ENCODE assay signal across 29 cellular contexts in genomic region chr7:123125231-123125630, GRCh38.
"Had no signal": no experiment of that assay in that cellular context is flagged by ENCODE, and none has a peak within 500 bp of the region (broad histone marks: within the 10 kb centered on the region; RNA-seq: fewer than 3 reads in every experiment).

No MANE protein-coding gene starts in this region.

- H3K4me1 Mint-ChIP-seq: naive thymus-derived CD8-positive, alpha-beta T cell; nephron progenitor cell; neural crest cell; stimulated activated effector memory CD8-positive, alpha-beta T cell treated with anti-CD3 and anti-CD28 coated beads, Interleukin-12 subunit alpha, Interleukin-12 subunit beta, amount 100 ng/mL, for 72 hours; stimulated activated naive B cell treated with anti-CD40 and anti-IgM and Interleukin-4, amounts not matched to agents 10 μg/mL and 1 μg/mL and 100 μg/mL, for 72 hours had no signal

- H2AFZ ChIP-seq: parathyroid adenoma had no signal

- H3K27ac Mint-ChIP-seq: naive thymus-derived CD8-positive, alpha-beta T cell; natural killer cell treated with Interleukin-12 subunit alpha and Interleukin-12 subunit beta and Interleukin-15 and Interleukin-18, amount 100 ng/mL, for 72 hours; nephron progenitor cell; progenitor cell of endocrine pancreas; stimulated activated effector memory CD8-positive, alpha-beta T cell treated with anti-CD3 and anti-CD28 coated beads, Interleukin-12 subunit alpha, Interleukin-12 subunit beta, amount 100 ng/mL, for 72 hours; stimulated activated naive B cell treated with anti-CD40 and anti-IgM and Interleukin-4, amounts not matched to agents 10 μg/mL and 1 μg/mL and 100 μg/mL, for 72 hours; stimulated activated naive CD8-positive, alpha-beta T cell treated with anti-CD3 and anti-CD28 coated beads, Interleukin-15, Interleukin-2, amounts not matched to agents 100 ng/mL and 50 ng/mL, for 24 hours; type B pancreatic cell had no signal

- H3K27me3 Mint-ChIP-seq: naive thymus-derived CD8-positive, alpha-beta T cell; natural killer cell treated with Interleukin-12 subunit alpha and Interleukin-12 subunit beta and Interleukin-15 and Interleukin-18, amount 100 ng/mL, for 72 hours; progenitor cell of endocrine pancreas; stimulated activated naive B cell treated with anti-CD40 and anti-IgM and Interleukin-4, amounts not matched to agents 10 μg/mL and 1 μg/mL and 100 μg/mL, for 72 hours; stimulated activated naive CD8-positive, alpha-beta T cell treated with anti-CD3 and anti-CD28 coated beads, Interleukin-15, Interleukin-2, amounts not matched to agents 100 ng/mL and 50 ng/mL, for 24 hours had no signal

- H3K79me2 ChIP-seq: parathyroid adenoma had no signal

- H3K36me3 Mint-ChIP-seq: naive thymus-derived CD8-positive, alpha-beta T cell; stimulated activated effector memory CD8-positive, alpha-beta T cell treated with anti-CD3 and anti-CD28 coated beads, Interleukin-12 subunit alpha, Interleukin-12 subunit beta, amount 100 ng/mL, for 72 hours; stimulated activated naive B cell treated with anti-CD40 and anti-IgM and Interleukin-4, amounts not matched to agents 10 μg/mL and 1 μg/mL and 100 μg/mL, for 72 hours; type B pancreatic cell had no signal

- H3K4me3 ChIP-seq: ovary, psoas muscle, right lobe of liver, sigmoid colon, stomach, thoracic aorta, thyroid gland, tibial nerve, upper lobe of right lung, uterus had no signal

- DNase-seq: naive thymus-derived CD8-positive, alpha-beta T cell; nephron progenitor cell; occipital lobe; ovary; posterior cingulate gyrus; psoas muscle; right cardiac atrium; right lobe of liver; sigmoid colon; small intestine; stimulated activated CD4-positive, alpha-beta T cell treated with anti-CD3 and anti-CD28 coated beads, Interleukin-15, amount 100 ng/mL, for 24 hours; stimulated activated CD4-positive, alpha-beta T cell treated with anti-CD3 and anti-CD28 coated beads, Interleukin-2, amount 100 ng/mL, for 24 hours; stimulated activated CD4-positive, alpha-beta T cell treated with anti-CD3 and anti-CD28 coated beads, Interleukin-2, amount 100 ng/mL, for 48 hours; stimulated activated CD4-positive, alpha-beta T cell treated with anti-CD3 and anti-CD28 coated beads, Interleukin-4, amount 100 ng/mL, for 24 hours; stimulated activated naive B cell treated with anti-CD40 and anti-IgM and Interleukin-4, amounts not matched to agents 10 μg/mL and 1 μg/mL and 100 μg/mL, for 72 hours; stimulated activated naive CD4-positive, alpha-beta T cell treated with Interleukin-2 at 50 U/mL for 16 hours; stomach; thyroid gland; upper lobe of right lung; uterus had no signal

- H3K9ac ChIP-seq: parathyroid adenoma had no signal

- H3K4me1 ChIP-seq: parathyroid adenoma, psoas muscle, right lobe of liver, sigmoid colon, stomach, thyroid gland, tibial nerve, upper lobe of right lung, uterus had no signal

- H3K27me3 ChIP-seq: ovary, right lobe of liver, sigmoid colon, stomach, thyroid gland, tibial nerve, upper lobe of right lung, uterus had no signal

- H3K27ac ChIP-seq: ovary, parathyroid adenoma, psoas muscle, right lobe of liver, sigmoid colon, stomach, thoracic aorta, thyroid gland, tibial nerve, upper lobe of right lung, uterus had no signal

- H3K9me3 ChIP-seq: ovary, psoas muscle, right lobe of liver, sigmoid colon, stomach, thoracic aorta, thyroid gland, tibial nerve, upper lobe of right lung, uterus had no signal

- H3K9me3 Mint-ChIP-seq: nephron progenitor cell; neural crest cell; stimulated activated naive CD8-positive, alpha-beta T cell treated with anti-CD3 and anti-CD28 coated beads, Interleukin-15, Interleukin-2, amounts not matched to agents 100 ng/mL and 50 ng/mL, for 24 hours; type B pancreatic cell had no signal

- H3K36me3 ChIP-seq: ovary, right lobe of liver, sigmoid colon, stomach, thoracic aorta, thyroid gland, tibial nerve, upper lobe of right lung, uterus had no signal

- H3K4me3 Mint-ChIP-seq: naive thymus-derived CD8-positive, alpha-beta T cell; natural killer cell treated with Interleukin-12 subunit alpha and Interleukin-12 subunit beta and Interleukin-15 and Interleukin-18, amount 100 ng/mL, for 72 hours; nephron progenitor cell; neural crest cell; stimulated activated effector memory CD8-positive, alpha-beta T cell treated with anti-CD3 and anti-CD28 coated beads, Interleukin-12 subunit alpha, Interleukin-12 subunit beta, amount 100 ng/mL, for 72 hours; stimulated activated naive B cell treated with anti-CD40 and anti-IgM and Interleukin-4, amounts not matched to agents 10 μg/mL and 1 μg/mL and 100 μg/mL, for 72 hours; stimulated activated naive CD8-positive, alpha-beta T cell treated with anti-CD3 and anti-CD28 coated beads, Interleukin-15, Interleukin-2, amounts not matched to agents 100 ng/mL and 50 ng/mL, for 24 hours; type B pancreatic cell had no signal
